In the genomic region with DNA sequence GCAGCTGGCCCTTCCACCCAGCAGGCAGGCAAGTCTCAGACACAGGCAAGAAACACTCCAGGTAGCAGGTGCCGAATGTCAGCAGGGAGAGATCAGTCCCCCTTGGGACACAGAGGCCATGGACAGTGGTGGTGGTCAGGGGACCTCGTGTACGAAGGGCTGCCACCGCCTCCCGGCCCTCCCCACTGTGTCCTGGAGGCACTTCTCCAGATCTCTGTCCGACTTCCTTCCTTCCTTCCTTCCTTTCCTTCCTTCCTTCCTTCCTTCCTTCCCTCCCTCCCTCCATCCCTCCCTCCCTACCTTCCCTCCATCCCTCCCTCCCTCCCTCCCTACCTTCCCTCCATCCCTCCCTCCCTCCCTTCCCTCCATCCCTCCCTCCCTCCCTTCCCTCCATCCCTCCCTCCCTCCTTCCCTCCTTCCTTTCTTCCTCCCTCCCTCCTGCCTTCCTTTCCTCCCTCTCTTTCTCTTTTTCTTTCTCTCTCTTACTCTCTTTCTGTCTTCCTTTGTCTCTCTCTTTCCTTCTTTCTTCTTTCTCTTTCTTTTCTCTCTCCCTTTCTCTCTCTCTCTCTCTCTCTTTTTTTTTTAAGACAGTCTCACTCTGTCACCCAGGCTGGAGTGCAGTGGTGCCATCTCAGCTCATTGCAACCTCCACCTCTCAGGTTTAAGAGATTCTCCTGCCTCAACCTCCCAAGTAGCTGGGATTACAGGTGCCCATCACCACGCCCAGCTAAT, we compare ENCODE assay signal across 1 cellular context. TPM values are rescaled to one million over a fixed set of nuclear protein-coding genes. Genes with fewer than 3 reads are reported as not detected.
"Had no signal": no experiment of that assay in that cellular context is flagged by ENCODE, and none has a peak within 500 bp of the region (broad histone marks: within the 10 kb centered on the region; RNA-seq: fewer than 3 reads in every experiment).

No MANE protein-coding gene starts in this region.

RNA-seq across cellular contexts. Expression of gene GNG7, which starts 51.3 kb away (rescaled TPM):
- total RNA-seq: activated CD8-positive, alpha-beta memory T cell treated with anti-CD3 and anti-CD28 coated beads, Interleukin-2, amount 10 ng/mL, durations not matched to agents 7 days and 5 days had no signal
